In genomic region chr15:98708191-98708590, GRCh38 we compare ENCODE assay signal across 19 cellular contexts. TPM values are rescaled to one million over a fixed set of nuclear protein-coding genes. Genes with fewer than 3 reads are reported as not detected.
A peak's percentile ranks its signal among the peaks of the same experiment; 100 is the strongest.
DNase-seq lines count a peak whose midpoint lies in the region; ATAC-seq and TF ChIP-seq lines count a peak whose summit lies in the region.
"Had no signal": no experiment of that assay in that cellular context is flagged by ENCODE, and none has a peak within 500 bp of the region (broad histone marks: within the 10 kb centered on the region; RNA-seq: fewer than 3 reads in every experiment).

No MANE protein-coding gene starts in this region.

- peaks cover 80% of the 10 kb centered on the region; the same call in 1 of the 2 replicates for H3K79me2 ChIP-seq in H9 (ENCODE audit: insufficient read depth, low read length)

- H2AFZ ChIP-seq in H9 (ENCODE audit: low read length) = no peak overlapping the region

- POLR2A ChIA-PET in CD4-positive, alpha-beta T cell (lab: Charles Lee) = no interaction called here
- POLR2A ChIA-PET in WTC11 (lab: Charles Lee) = no interaction called here

- intact Hi-C loops in CD4-positive, alpha-beta T cell (cut with DNase I, micrococcal nuclease) = loop anchor here (5.0 to 10.0 kb wide), 2 partner anchors 51 to 53 kb away; no protein-coding TSS in a partner anchor
- intact Hi-C loops in left ventricle myocardium superior (cut with micrococcal nuclease) = no loop called here

- H3K14ac ChIP-seq in H9 (ENCODE audit: insufficient read depth, low read length) = no peak overlapping the region

- H3K23ac ChIP-seq in H9 (ENCODE audit: insufficient read length, low read depth, low read length) = no peak overlapping the region

- H4K5ac ChIP-seq in H9 (ENCODE audit: insufficient read length, low read depth, low read length) = no peak overlapping the region

- H2BK12ac ChIP-seq in H9 (ENCODE audit: insufficient read length, low read depth, low read length) = no peak overlapping the region

- H3K23me2 ChIP-seq in H9 (ENCODE audit: insufficient read length, low read depth, low read length, poor library complexity, severe bottlenecking) = no peaks in the 10 kb centered on the region

- H3K9me3 Mint-ChIP-seq in CD4-positive, alpha-beta T cell = peaks cover 2% of the 10 kb centered on the region
- H3K9me3 Mint-ChIP-seq in H9 = peaks cover 5% of the 10 kb centered on the region in 2 experiments; a peak in 3 of 5 replicates
- H3K9me3 Mint-ChIP-seq in WTC11 = peaks cover 11% of the 10 kb centered on the region
- peaks cover 5 to 6% of the 10 kb centered on the region in 2 donors for H3K9me3 Mint-ChIP-seq in activated T-cell treated with anti-CD3 and anti-CD28 coated beads, Interleukin-2, amount 50 U/mL, for 72 hours

- H3K4me3 Mint-ChIP-seq in CD4-positive, alpha-beta T cell = no peak overlapping the region
- H3K4me3 Mint-ChIP-seq in H9 (no peak overlapping the region; a peak in 1 of 5 replicates), WTC11 (no peak overlapping the region)
- no peak overlapping the region for H3K4me3 Mint-ChIP-seq in activated T-cell treated with anti-CD3 and anti-CD28 coated beads, Interleukin-2, amount 50 U/mL, for 72 hours
- H3K4me3 Mint-ChIP-seq: B cell, IgD-negative memory B cell had no signal

- peaks cover 13% of the 10 kb centered on the region for H3K79me1 ChIP-seq in H9 (ENCODE audit: insufficient read depth, low read depth, low read length, poor library complexity, severe bottlenecking)

- no peak overlapping the region for H2BK20ac ChIP-seq in H9 (ENCODE audit: low read depth, low read length, poor library complexity, severe bottlenecking)

- H3K9ac ChIP-seq in H9 (ENCODE audit: extremely low read depth, insufficient read length, low read length) = no peak overlapping the region
- H3K9ac ChIP-seq: KMS-11 had no signal

- peak overlapping the region; percentile 27 for H3K27ac Mint-ChIP-seq in CD4-positive, alpha-beta T cell
- peak overlapping the region in 2 of 3 experiments; percentile 34 to 86; a peak in 2 of 7 replicates for H3K27ac Mint-ChIP-seq in H9
- H3K27ac Mint-ChIP-seq in WTC11 = peak overlapping the region; percentile 61; the same call in 1 of the 2 replicates
- no peak overlapping the region for H3K27ac Mint-ChIP-seq in activated T-cell treated with anti-CD3 and anti-CD28 coated beads, Interleukin-2, amount 50 U/mL, for 72 hours
- H3K27ac Mint-ChIP-seq: B cell, IgD-negative memory B cell had no signal

- no peaks in the 10 kb centered on the region for H3K27me3 ChIP-seq in CD4-positive, alpha-beta T cell (ENCODE audit: control insufficient read depth, insufficient read depth, low read length)
- H3K27me3 ChIP-seq in H9 (ENCODE audit: insufficient read depth, low read length) (no peaks in the 10 kb centered on the region), H7 (ENCODE audit: control insufficient read depth, insufficient read depth, low read length) (no peaks in the 10 kb centered on the region), BE2C (no peaks in the 10 kb centered on the region)

- WGBS in H9 (ENCODE audit: extremely low coverage, insufficient read length, low lambda C conversion rate) = no CpG with 5 or more reads among the region's 8 CpGs

- H3K4ac ChIP-seq in H9 (ENCODE audit: low read depth, low read length) = no peak overlapping the region

- H3K36me3 ChIP-seq in H7 (replicated peaks; ENCODE audit: control insufficient read depth, insufficient read depth, low read length) (peaks cover 6% of the 10 kb centered on the region), BE2C (peaks cover 39% of the 10 kb centered on the region)

- H3K36me3 Mint-ChIP-seq in CD4-positive, alpha-beta T cell (ENCODE audit: low read depth) = peaks cover 57% of the 10 kb centered on the region
- H3K36me3 Mint-ChIP-seq in H9 (ENCODE audit: insufficient read depth in 1 of 3, low read depth in 3 of 3) (peaks cover 29 to 37% (median 34%) of the 10 kb centered on the region in 3 experiments), WTC11 (peaks cover 31% of the 10 kb centered on the region)
- H3K36me3 Mint-ChIP-seq in activated T-cell treated with anti-CD3 and anti-CD28 coated beads, Interleukin-2, amount 50 U/mL, for 72 hours (ENCODE audit: insufficient read depth in 2 of 2) = peaks cover 9 to 12% of the 10 kb centered on the region in 2 donors

- H4K91ac ChIP-seq in H9 (ENCODE audit: insufficient read length, low read depth, low read length) = no peak overlapping the region

- H2BK120ac ChIP-seq in H9 (ENCODE audit: low read depth, low read length, poor library complexity, severe bottlenecking) = no peak overlapping the region

- H2BK15ac ChIP-seq in H9 (ENCODE audit: low read depth, low read length) = no peak overlapping the region

- H3K9me3 ChIP-seq in CD4-positive, alpha-beta T cell (ENCODE audit: control insufficient read depth, low read length) = peaks cover 7% of the 10 kb centered on the region
- H3K9me3 ChIP-seq in H9 (ENCODE audit: control insufficient read depth, low read depth, low read length) (no peaks in the 10 kb centered on the region), BE2C (no peaks in the 10 kb centered on the region)

- no peak overlapping the region for H3K18ac ChIP-seq in H9 (ENCODE audit: insufficient read length, low read depth, low read length)

- no peak overlapping the region for H3K4me2 ChIP-seq in H9 (ENCODE audit: insufficient read depth, insufficient read length, low read length)
- H3K4me2 ChIP-seq: KMS-11 had no signal

- H3K27me3 Mint-ChIP-seq in CD4-positive, alpha-beta T cell = no peaks in the 10 kb centered on the region
- no peaks in the 10 kb centered on the region for H3K27me3 Mint-ChIP-seq in H9 (ENCODE audit: low read depth)
- no peaks in the 10 kb centered on the region for H3K27me3 Mint-ChIP-seq in WTC11 (ENCODE audit: low read depth)
- no peaks in the 10 kb centered on the region for H3K27me3 Mint-ChIP-seq in activated T-cell treated with anti-CD3 and anti-CD28 coated beads, Interleukin-2, amount 50 U/mL, for 72 hours (ENCODE audit: low read depth)
- H3K27me3 Mint-ChIP-seq: B cell, IgD-negative memory B cell had no signal

- H3K56ac ChIP-seq in H9 (ENCODE audit: insufficient read length, low read depth, low read length) = no peak overlapping the region

- no peak overlapping the region for H4K8ac ChIP-seq in H9 (replicated peaks; ENCODE audit: insufficient read length, low read depth, low read length)

- H4K20me1 ChIP-seq in H9 (ENCODE audit: control insufficient read depth, insufficient read depth, insufficient read length) = no peaks in the 10 kb centered on the region

- no peak overlapping the region for H2BK5ac ChIP-seq in H9 (ENCODE audit: insufficient read length, low read length)

- no peak overlapping the region for H3K4me3 ChIP-seq in H7 (ENCODE audit: insufficient read depth, low read depth, low read length)
- H3K4me3 ChIP-seq in BE2C (ENCODE audit: low read depth, low read length) = no peak overlapping the region

- CTCF ChIA-PET in CD4-positive, alpha-beta T cell (lab: Charles Lee) = no interaction called here
- CTCF ChIA-PET in WTC11 (lab: Charles Lee) = interaction anchor here (1.2 kb wide), 1 partner anchor 174 kb away, joined by 5 read pairs; no protein-coding TSS in a partner anchor

- H3K4me1 Mint-ChIP-seq in CD4-positive, alpha-beta T cell (ENCODE audit: low read depth) = peaks cover 37% of the 10 kb centered on the region
- H3K4me1 Mint-ChIP-seq in H9 (peaks cover 47% of the 10 kb centered on the region in 2 experiments), WTC11 (peaks cover 69% of the 10 kb centered on the region)
- H3K4me1 Mint-ChIP-seq in activated T-cell treated with anti-CD3 and anti-CD28 coated beads, Interleukin-2, amount 50 U/mL, for 72 hours (ENCODE audit: low read depth) = peaks cover 9% of the 10 kb centered on the region

- H3K4me1 ChIP-seq in H9 (ENCODE audit: insufficient read depth, low read length) = peaks cover 19% of the 10 kb centered on the region; the same call in 1 of the 2 replicates
- H3K4me1 ChIP-seq in BE2C = peaks cover 29% of the 10 kb centered on the region

- H2AK5ac ChIP-seq in H9 (ENCODE audit: insufficient read length, low read length) = no peak overlapping the region

- no peak overlapping the region for H3T11ph ChIP-seq in H9 (ENCODE audit: low read length)

- no peak for ATAC-seq in CD4-positive, alpha-beta T cell (ENCODE audit: poor library complexity)
- ATAC-seq in WTC11 = no peak
- ATAC-seq in left ventricle myocardium superior = peak; percentile 35
- no peak for ATAC-seq in HG02981 (IDR thresholded peaks at IDR 0.05; ENCODE audit: unreplicated experiment)
- ATAC-seq in activated T-cell treated with anti-CD3 and anti-CD28 coated beads, Interleukin-2, amount 50 U/mL, for 72 hours (replicated peaks in 1 of 2) = no peak
- ATAC-seq: Panc1, SK-N-SH treated with all-trans-retinoic acid at 6 μM for 48 hours had no signal

- no peak overlapping the region for H3K27ac ChIP-seq in CD4-positive, alpha-beta T cell (ENCODE audit: low read depth, low read length)
- no peak overlapping the region for H3K27ac ChIP-seq in H9 (ENCODE audit: insufficient read length, low read depth, low read length)
- H3K27ac ChIP-seq: HL-60, KMS-11, RWPE1 had no signal

- no peak for TF ChIP-seq CTCF in CD4-positive, alpha-beta T cell (IDR thresholded peaks at IDR 0.05)
- TF ChIP-seq CTCF in H9 (conservative IDR thresholded peaks at IDR 0.05) = no peak
- TF ChIP-seq CTCF in WTC11 (IDR thresholded peaks at IDR 0.05) = no peak
- TF ChIP-seq CTCF in BE2C (IDR thresholded peaks at IDR 0.05; ENCODE audit: low read depth, low read length) = no peak

- DNase-seq in CD4-positive, alpha-beta T cell = no peak
- DNase-seq in H9 = no peak
- no peak for DNase-seq in WTC11 (ENCODE audit: low spot score)
- DNase-seq in left ventricle myocardium superior = no peak
- no peak for DNase-seq in H7
- no peak for DNase-seq in BE2C
- no peak for DNase-seq in activated T-cell treated with anti-CD3 and anti-CD28 coated beads, Interleukin-2, amount 50 U/mL, for 72 hours
- DNase-seq: HCEC 1CT, MM.1S, NCI-H2029 treated with DMSO at 0.1 percent for 48 hours, NCI-H526 treated with DMSO at 0.1 percent for 48 hours had no signal

RNA-seq across cellular contexts. Expression of gene IGF1R, which starts 59.9 kb away (rescaled TPM):
- total RNA-seq in CD4-positive, alpha-beta T cell = 10 to 100 TPM; 39.2 to 40.3 TPM
- 70.0 and 73.3 TPM in 2 replicates for total RNA-seq in H9 (2021)
- total RNA-seq in WTC11 (2021) = 116 to 125 TPM (median 120 TPM) in 3 replicates
- 33.3 TPM for total RNA-seq in left ventricle myocardium superior
- 33.0 and 50.2 TPM in 2 replicates for total RNA-seq in H7 (2014; rRNA removed; shearing (Covaris generic))
- 42.3 TPM for polyA plus RNA-seq in BE2C (2012; ENCODE audit: insufficient read depth, insufficient read length, low read depth)
- total RNA-seq in activated T-cell treated with anti-CD3 and anti-CD28 coated beads, Interleukin-2, amount 50 U/mL, for 72 hours = 10 to 100 TPM; 25.7 to 40.1 TPM
